17 cellular contexts compared by ENCODE assay signal in genomic region chr6:121382467-121383121, GRCh38. TPM values are rescaled to one million over a fixed set of nuclear protein-coding genes. Genes with fewer than 3 reads are reported as not detected.
A peak's percentile ranks its signal among the peaks of the same experiment; 100 is the strongest.
DNase-seq lines count a peak whose midpoint lies in the region; ATAC-seq and TF ChIP-seq lines count a peak whose summit lies in the region.
"Had no signal": no experiment of that assay in that cellular context is flagged by ENCODE, and none has a peak within 500 bp of the region (broad histone marks: within the 10 kb centered on the region; RNA-seq: fewer than 3 reads in every experiment).

No MANE protein-coding gene starts in this region.

- DNase-seq in MCF 10A (ENCODE audit: unreplicated experiment), result peak; percentile 16
- no peak for DNase-seq in breast epithelium (ENCODE audit: low spot score in 2 of 2)
- peak; percentile 45 for DNase-seq in NCI-H226
- peak; percentile 7 for DNase-seq in choroid plexus epithelial cell (ENCODE audit: low read depth)
- DNase-seq in transverse colon, result peak; percentile 87
- DNase-seq in mucosa of gallbladder (ENCODE audit: low spot score), result no peak
- DNase-seq in stimulated activated CD4-positive, alpha-beta T cell treated with anti-CD3 and anti-CD28 coated beads, Interleukin-2, amount 100 ng/mL, for 24 hours, result no peak
- DNase-seq in activated T-cell treated with anti-CD3 and anti-CD28 coated beads, Interleukin-2, amount 50 U/mL, for 4 hours, result no peak
- DNase-seq: ACHN; activated CD4-positive, alpha-beta T cell treated with anti-CD3 and anti-CD28 coated beads, Interleukin-2, amount 10 ng/mL, durations not matched to agents 24 days and 14 days; activated T-cell treated with anti-CD3 and anti-CD28 coated beads, Interleukin-2, amount 50 U/mL, for 1 hour; glutamatergic neuron; MM.1S; nucleus accumbens; sigmoid colon; stimulated activated CD4-positive, alpha-beta T cell treated with anti-CD3 and anti-CD28 coated beads, Interleukin-4, amount 100 ng/mL, for 24 hours; T1000 had no signal

- no peak for TF ChIP-seq EP300 in transverse colon (IDR thresholded peaks at IDR 0.05; ENCODE audit: low read depth)

- peaks cover 4% of the 10 kb centered on the region for H3K9me3 Mint-ChIP-seq in MCF 10A (ENCODE audit: unreplicated experiment)
- H3K9me3 Mint-ChIP-seq in activated T-cell treated with anti-CD3 and anti-CD28 coated beads, Interleukin-2, amount 50 U/mL, for 4 hours, result no peaks in the 10 kb centered on the region
- H3K9me3 Mint-ChIP-seq: activated CD4-positive, alpha-beta T cell treated with anti-CD3 and anti-CD28 coated beads, Interleukin-2, amount 10 ng/mL, durations not matched to agents 24 days and 14 days had no signal

- H3K27ac Mint-ChIP-seq in MCF 10A (ENCODE audit: low read depth, unreplicated experiment), result no peak overlapping the region
- H3K27ac Mint-ChIP-seq: activated CD4-positive, alpha-beta T cell treated with anti-CD3 and anti-CD28 coated beads, Interleukin-2, amount 10 ng/mL, durations not matched to agents 24 days and 14 days had no signal

- H3K36me3 Mint-ChIP-seq in MCF 10A (ENCODE audit: insufficient read depth, unreplicated experiment), result no peaks in the 10 kb centered on the region
- no peaks in the 10 kb centered on the region for H3K36me3 Mint-ChIP-seq in activated T-cell treated with anti-CD3 and anti-CD28 coated beads, Interleukin-2, amount 50 U/mL, for 4 hours (ENCODE audit: insufficient read depth)

- H3K4me3 ChIP-seq in breast epithelium (no peak overlapping the region), choroid plexus epithelial cell (ENCODE audit: low read depth, low read length) (no peak overlapping the region), transverse colon (no peak overlapping the region)
- H3K4me3 ChIP-seq: sigmoid colon had no signal

- ATAC-seq in activated T-cell treated with anti-CD3 and anti-CD28 coated beads, Interleukin-2, amount 50 U/mL, for 4 hours, result no peak

- H3K4me1 Mint-ChIP-seq in MCF 10A (ENCODE audit: insufficient read depth, unreplicated experiment), result no peaks in the 10 kb centered on the region
- H3K4me1 Mint-ChIP-seq in activated T-cell treated with anti-CD3 and anti-CD28 coated beads, Interleukin-2, amount 50 U/mL, for 4 hours (ENCODE audit: low read depth), result no peaks in the 10 kb centered on the region
- H3K4me1 Mint-ChIP-seq: activated CD4-positive, alpha-beta T cell treated with anti-CD3 and anti-CD28 coated beads, Interleukin-2, amount 10 ng/mL, durations not matched to agents 24 days and 14 days had no signal

- CTCF ChIA-PET in MCF 10A (lab: Yijun Ruan, JAX), result interaction anchor here (0.6 kb wide), 1 partner anchor 19 kb away, joined by 6 read pairs; no protein-coding TSS in a partner anchor

- H3K9me3 ChIP-seq in breast epithelium (no peaks in the 10 kb centered on the region), transverse colon (no peaks in the 10 kb centered on the region)
- H3K9me3 ChIP-seq: sigmoid colon had no signal

- H3K27me3 ChIP-seq in breast epithelium (no peaks in the 10 kb centered on the region), transverse colon (no peaks in the 10 kb centered on the region)
- H3K27me3 ChIP-seq: sigmoid colon had no signal

- intact Hi-C loops in MCF 10A (cut with micrococcal nuclease), result no loop called here
- intact Hi-C loops in breast epithelium (cut with DNase I; ENCODE audit: low total_unique reads), result no loop called here
- intact Hi-C loops in transverse colon (cut with DNase I; ENCODE audit: low total_unique reads), result no loop called here

- POLR2A ChIA-PET in MCF 10A (lab: Yijun Ruan, JAX), result no interaction called here

- TF ChIP-seq CTCF in MCF 10A (IDR thresholded peaks at IDR 0.05; ENCODE audit: unreplicated experiment) (no peak), breast epithelium (IDR thresholded peaks at IDR 0.05) (no peak), choroid plexus epithelial cell (conservative IDR thresholded peaks at IDR 0.05; ENCODE audit: low read depth, low read length) (no peak), transverse colon (IDR thresholded peaks at IDR 0.05) (peak in 1 of 5 experiments; percentile 21)

- H3K4me1 ChIP-seq in breast epithelium, result no peaks in the 10 kb centered on the region
- H3K4me1 ChIP-seq in transverse colon, result peaks cover 0 to 15% (median 6%) of the 10 kb centered on the region in 4 donors
- H3K4me1 ChIP-seq: sigmoid colon had no signal

- no peak overlapping the region for H3K27ac ChIP-seq in breast epithelium
- H3K27ac ChIP-seq in transverse colon, result peak overlapping the region; percentile 62 to 73 (median 64)
- H3K27ac ChIP-seq: sigmoid colon had no signal

- in situ Hi-C loops in transverse colon (cut with MboI; ENCODE audit: low pct_ligation_motif_present in 1 of 4, low pct_unique_long_range_greater_than_20kb in 1 of 4, low sequenced_read_pairs in 3 of 4), result loop anchor here in 2 of 4 donors (25.0 kb wide), 1 partner anchor 320 kb away; no protein-coding TSS in a partner anchor

- no peaks in the 10 kb centered on the region for H3K27me3 Mint-ChIP-seq in MCF 10A (ENCODE audit: insufficient read depth, unreplicated experiment)
- peaks cover 4% of the 10 kb centered on the region for H3K27me3 Mint-ChIP-seq in activated T-cell treated with anti-CD3 and anti-CD28 coated beads, Interleukin-2, amount 50 U/mL, for 4 hours (ENCODE audit: low read depth)

- no peak overlapping the region for H3K4me3 Mint-ChIP-seq in MCF 10A (ENCODE audit: unreplicated experiment)
- H3K4me3 Mint-ChIP-seq in activated T-cell treated with anti-CD3 and anti-CD28 coated beads, Interleukin-2, amount 50 U/mL, for 4 hours, result no peak overlapping the region
- H3K4me3 Mint-ChIP-seq: activated CD4-positive, alpha-beta T cell treated with anti-CD3 and anti-CD28 coated beads, Interleukin-2, amount 10 ng/mL, durations not matched to agents 24 days and 14 days had no signal

- no TSS peak for BruUV-seq in MCF 10A (replicated peaks; lab: Mats Ljungman, UMichigan)

- no peak for TF ChIP-seq POLR2A in breast epithelium (IDR thresholded peaks at IDR 0.05)
- TF ChIP-seq POLR2A in transverse colon (IDR thresholded peaks at IDR 0.05), result no peak

- H3K36me3 ChIP-seq in breast epithelium (no peaks in the 10 kb centered on the region), transverse colon (no peaks in the 10 kb centered on the region)
- H3K36me3 ChIP-seq: sigmoid colon had no signal

- WGBS in transverse colon (ENCODE audit: low coverage in 1 of 2), 2 donors, result 34 to 43% methylated on average over 3 of the region's 3 CpGs

RNA-seq across cellular contexts. Expression of gene TBC1D32, which starts 48.3 kb away (rescaled TPM):
- total RNA-seq in MCF 10A (2022) (10.2 and 11.0 TPM in 2 replicates), breast epithelium (10 to 100 TPM in 2 of 3 donors, 1 to 10 TPM in 1; 5.8 to 26.3 (median 18.7) TPM), transverse colon (10 to 100 TPM; 13.4 to 49.6 (median 22.6) TPM), mucosa of gallbladder (8.4 TPM)
- 1 to 10 TPM; 2.4 to 3.5 (median 3.2) TPM for total RNA-seq in activated T-cell treated with anti-CD3 and anti-CD28 coated beads, Interleukin-2, amount 50 U/mL, for 4 hours

RNA-seq across cellular contexts. Expression of gene GJA1, which starts 52.9 kb away (rescaled TPM):
- total RNA-seq in MCF 10A (2022) (not detected in 2 replicates), breast epithelium (10 to 100 TPM; 37.3 to 91.0 (median 90.1) TPM), transverse colon (10 to 100 TPM in 2 of 4 donors, 1 to 10 TPM in 2; 3.5 to 12.2 (median 7.8) TPM), mucosa of gallbladder (109 TPM)
- total RNA-seq in activated T-cell treated with anti-CD3 and anti-CD28 coated beads, Interleukin-2, amount 50 U/mL, for 4 hours, result under 1 TPM; 0.50 to 0.66 (median 0.65) TPM
- total RNA-seq: activated CD4-positive, alpha-beta T cell treated with anti-CD3 and anti-CD28 coated beads, Interleukin-2, amount 10 ng/mL, durations not matched to agents 24 days and 14 days had no signal

Comparison
In these comparisons a context has a peak if more than half of its experiments do, and no peak if none do; other contexts are left out.
1. DNase-seq: peak in MCF 10A (single experiment), NCI-H226 (single experiment), choroid plexus epithelial cell (single experiment) and transverse colon (single experiment); none in breast epithelium (0 of 2), mucosa of gallbladder (single experiment), stimulated activated CD4-positive, alpha-beta T cell treated with anti-CD3 and anti-CD28 coated beads, Interleukin-2, amount 100 ng/mL, for 24 hours (0 of 2) and activated T-cell treated with anti-CD3 and anti-CD28 coated beads, Interleukin-2, amount 50 U/mL, for 4 hours (single experiment).
2. H3K27ac ChIP-seq: peak in transverse colon (4 of 4); none in breast epithelium (0 of 2).